ENCODE assay signal across 8 cellular contexts in the genomic region with DNA sequence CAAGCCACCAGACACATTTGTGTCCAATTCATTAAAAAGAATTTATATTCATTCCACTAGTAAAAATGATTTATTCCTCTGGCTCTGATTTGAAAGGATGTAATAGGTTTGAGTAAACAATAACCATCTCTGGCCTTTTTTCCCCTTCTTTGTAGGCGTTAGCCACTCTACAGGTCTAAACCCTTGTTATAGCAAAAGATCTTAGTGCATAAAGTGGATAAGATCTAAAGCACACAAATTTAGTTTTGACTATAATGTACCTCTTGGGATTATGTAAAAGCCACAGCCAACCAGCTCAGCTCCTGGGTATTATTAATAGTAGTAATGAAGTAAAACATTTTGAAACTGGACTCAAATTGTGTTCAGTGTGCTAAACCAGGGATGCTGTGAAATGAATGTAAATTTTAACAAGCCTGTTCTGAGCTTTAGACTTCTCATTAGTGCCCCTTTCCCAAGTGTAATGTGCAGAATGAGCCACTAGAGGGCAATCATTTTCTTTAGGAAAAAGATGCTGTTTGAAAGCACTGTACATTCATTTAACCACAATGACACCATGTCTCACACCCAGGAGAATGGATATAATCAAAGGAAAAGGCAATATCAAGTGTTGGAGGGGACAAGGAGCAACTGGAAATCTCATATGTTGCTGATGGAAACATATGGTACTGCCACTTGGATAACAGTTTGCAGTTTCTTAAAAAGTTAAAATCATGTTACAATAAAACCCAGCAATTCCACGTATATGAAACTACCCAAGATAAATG.
A peak's percentile ranks its signal among the peaks of the same experiment; 100 is the strongest.
DNase-seq lines count a peak whose midpoint lies in the region; ATAC-seq, FAIRE-seq and TF ChIP-seq lines count a peak whose summit lies in the region.

No MANE protein-coding gene starts in this region.

- peak; percentile 71 for TF ChIP-seq CTCF in AG04449 (IDR thresholded peaks at IDR 0.05; ENCODE audit: insufficient read depth, low read length, missing control alignments)
- peak; percentile 86 for TF ChIP-seq CTCF in GM12873 (IDR thresholded peaks at IDR 0.05; ENCODE audit: insufficient read depth, low read depth, low read length, missing control alignments)
- TF ChIP-seq CTCF in H1 (IDR thresholded peaks at IDR 0.05; ENCODE audit: control extremely low read depth in 1 of 3, insufficient read depth in 1 of 3, low read depth in 1 of 3, low read length in 3 of 3) = peak in 2 of 3 experiments; percentile 60 to 82; a peak in 2 of 4 replicates

- H3K9me3 ChIP-seq in H1 (ENCODE audit: insufficient read depth in 2 of 2, low read depth in 1 of 2, low read length in 1 of 2) (no peaks in the 10 kb centered on the region), mesenchymal stem cell (ENCODE audit: control insufficient read depth, low read length) (no peaks in the 10 kb centered on the region)

- H3K9ac ChIP-seq in H1 (replicated peaks in 1 of 4; ENCODE audit: extremely low read depth in 1 of 4, low read depth in 3 of 4, low read length in 3 of 4) (no peak overlapping the region), mesenchymal stem cell (ENCODE audit: low read length) (no peak overlapping the region)

- H3K23ac ChIP-seq in H1 (ENCODE audit: insufficient read length) (no peak overlapping the region), mesenchymal stem cell (ENCODE audit: low read length in 2 of 2) (no peak overlapping the region)

- ATAC-seq in HG02885 (IDR thresholded peaks at IDR 0.05; ENCODE audit: poor library complexity, unreplicated experiment) = peak; percentile 68

- no peaks in the 10 kb centered on the region for H3K79me2 ChIP-seq in H1 (ENCODE audit: control insufficient read depth in 1 of 2, insufficient read depth in 2 of 2, low read length in 2 of 2)

- no peak for TF ChIP-seq POLR2A in H1 (IDR thresholded peaks at IDR 0.05; ENCODE audit: control extremely low read depth in 1 of 2, low read depth in 2 of 2, low read length in 2 of 2)

- no peaks in the 10 kb centered on the region for H3K36me3 ChIP-seq in H1 (ENCODE audit: control insufficient read depth in 2 of 4, insufficient read depth in 4 of 4, low read length in 3 of 4)
- H3K36me3 ChIP-seq in mesenchymal stem cell (ENCODE audit: control insufficient read depth in 1 of 2, insufficient read depth in 2 of 2, low read depth in 1 of 2, low read length in 2 of 2) = peaks cover 0 to 5% of the 10 kb centered on the region in 2 experiments

- H4K8ac ChIP-seq in H1 (ENCODE audit: extremely low read depth, insufficient read depth, low read length) = no peak overlapping the region
- no peak overlapping the region for H4K8ac ChIP-seq in mesenchymal stem cell (ENCODE audit: low read length)

- H3K23me2 ChIP-seq in H1 (ENCODE audit: low read depth, low read length) = no peaks in the 10 kb centered on the region

- no peak overlapping the region for H4K91ac ChIP-seq in H1 (replicated peaks; ENCODE audit: insufficient read length, low read length)
- H4K91ac ChIP-seq in mesenchymal stem cell (ENCODE audit: low read length) = no peak overlapping the region

- H2BK120ac ChIP-seq in H1 (replicated peaks; ENCODE audit: low read depth, low read length) (no peak overlapping the region), mesenchymal stem cell (ENCODE audit: low read depth, low read length) (no peak overlapping the region)

- FAIRE-seq in TTC549 (lab: Jason Lieb, UNC) (peak; percentile 83), H1 (lab: Jason Lieb, UNC) (peak; percentile 99)

- POLR2A ChIA-PET in AG04449 (lab: Yijun Ruan, JAX) (no interaction called here), H1 (lab: Charles Lee; ENCODE audit: partially characterized antibody) (interaction anchor here (0.6 to 1.3 kb wide), 4 partner anchors 12 to 141 kb away, joined by 3 to 5 read pairs (median 3); a partner anchor contains a TSS)

- CTCF ChIA-PET in AG04449 (lab: Yijun Ruan, JAX) = interaction anchor here (0.5 to 5.3 kb wide), 42 partner anchors 9 to 317 kb away, joined by 3 to 124 read pairs (median 4); a partner anchor contains a TSS
- CTCF ChIA-PET in H1 (lab: Charles Lee; ENCODE audit: partially characterized antibody) = interaction anchor here (0.6 to 3.5 kb wide), 52 partner anchors 10 to 864 kb away, joined by 3 to 40 read pairs (median 4); a partner anchor contains a TSS

- 47% methylated on average over 2 of the region's 2 CpGs; no CpG with 5 or more reads in 1 of the 2 experiments for WGBS in H1 (ENCODE audit: extremely low coverage in 1 of 2, insufficient coverage in 1 of 2, insufficient read length in 1 of 2, insufficient replicate concordance in 2 of 2, low coverage in 1 of 2, low lambda C conversion rate in 2 of 2, missing lambda C conversion rate in 1 of 2), 2 experiments
- no CpG with 5 or more reads among the region's 2 CpGs for WGBS in mesenchymal stem cell

- H3K4me1 ChIP-seq in H1 (replicated peaks in 1 of 4; ENCODE audit: control insufficient read depth in 3 of 4, insufficient read depth in 4 of 4, low read length in 3 of 4) (peaks cover 0 to 3% (median 1%) of the 10 kb centered on the region in 4 experiments; a peak in 2 of 7 replicates), mesenchymal stem cell (ENCODE audit: control insufficient read depth, insufficient read depth, low read depth, low read length) (no peaks in the 10 kb centered on the region)

- peak; percentile 81 for TF ChIP-seq RAD21 in H1 (IDR thresholded peaks at IDR 0.05 in 1 of 2, conservative IDR thresholded peaks at IDR 0.05 in 1 of 2; ENCODE audit: low read depth in 2 of 2, low read length in 2 of 2)

- H2BK20ac ChIP-seq in H1 (ENCODE audit: low read length) = no peak overlapping the region

- H2AFZ ChIP-seq in H1 (ENCODE audit: low read length) = no peak overlapping the region
- H2AFZ ChIP-seq in mesenchymal stem cell (ENCODE audit: low read depth, low read length) = no peak overlapping the region

- no peak overlapping the region for H4K5ac ChIP-seq in H1 (ENCODE audit: insufficient read length, low read depth, low read length)

- no peak for TF ChIP-seq EP300 in H1 (IDR thresholded peaks at IDR 0.05; ENCODE audit: borderline replicate concordance in 1 of 2, low read depth in 2 of 2, low read length in 2 of 2)

- H3K79me1 ChIP-seq in H1 (ENCODE audit: low read depth, low read length) (no peaks in the 10 kb centered on the region), mesenchymal stem cell (replicated peaks; ENCODE audit: low read length, poor library complexity, severe bottlenecking) (no peaks in the 10 kb centered on the region)

- H3K27ac ChIP-seq in H1 (ENCODE audit: low read depth, low read length) (no peak overlapping the region), mesenchymal stem cell (ENCODE audit: low read length, poor library complexity, severe bottlenecking) (no peak overlapping the region)

- no peak overlapping the region for H2AK5ac ChIP-seq in H1 (ENCODE audit: low read depth, low read length)
- H2AK5ac ChIP-seq in mesenchymal stem cell (ENCODE audit: low read length, severe bottlenecking) = no peak overlapping the region

- no peaks in the 10 kb centered on the region for H3K27me3 ChIP-seq in H1 (replicated peaks in 1 of 4; ENCODE audit: control insufficient read depth in 3 of 4, extremely low read depth in 1 of 4, insufficient read depth in 3 of 4, low read length in 3 of 4)
- H3K27me3 ChIP-seq in mesenchymal stem cell (ENCODE audit: control insufficient read depth in 1 of 2, insufficient read depth in 1 of 2, low read length in 2 of 2) = no peaks in the 10 kb centered on the region

- H2BK12ac ChIP-seq in H1 (ENCODE audit: low read depth, low read length) (no peak overlapping the region), mesenchymal stem cell (ENCODE audit: low read length in 2 of 2) (no peak overlapping the region)

- H2BK15ac ChIP-seq in H1 (ENCODE audit: low read length) (no peak overlapping the region), mesenchymal stem cell (ENCODE audit: low read depth, poor library complexity, severe bottlenecking) (no peak overlapping the region)

- no peak overlapping the region for H3K56ac ChIP-seq in H1 (replicated peaks; ENCODE audit: insufficient read length, low read depth, low read length)

- H3K4me2 ChIP-seq in H1 (ENCODE audit: insufficient read depth in 1 of 2, low read depth in 2 of 2, low read length in 2 of 2) (no peak overlapping the region), mesenchymal stem cell (ENCODE audit: low read length, poor library complexity, severe bottlenecking) (no peak overlapping the region)

- H3K4ac ChIP-seq in H1 (replicated peaks; ENCODE audit: insufficient read length, low read depth, low read length) (no peak overlapping the region), mesenchymal stem cell (ENCODE audit: low read depth in 1 of 2, low read length in 2 of 2) (no peak overlapping the region)

- no peaks in the 10 kb centered on the region for H4K20me1 ChIP-seq in H1 (replicated peaks in 1 of 2; ENCODE audit: control insufficient read depth in 1 of 2, insufficient read depth in 2 of 2, low read length in 2 of 2)

- H3K14ac ChIP-seq in H1 (ENCODE audit: insufficient read length) = no peak overlapping the region
- no peak overlapping the region for H3K14ac ChIP-seq in mesenchymal stem cell (ENCODE audit: low read length in 2 of 2)

- H3K18ac ChIP-seq in H1 (ENCODE audit: extremely low read depth, low read length) = no peak overlapping the region
- H3K18ac ChIP-seq in mesenchymal stem cell (ENCODE audit: low read depth in 1 of 2, low read length in 2 of 2) = no peak overlapping the region

- no peak overlapping the region for H3K4me3 ChIP-seq in AG04449 (ENCODE audit: low read depth, low read length)
- H3K4me3 ChIP-seq in H1 (ENCODE audit: extremely low read depth in 1 of 4, insufficient read depth in 2 of 4, low read depth in 3 of 4, low read length in 4 of 4) = no peak overlapping the region
- no peak overlapping the region for H3K4me3 ChIP-seq in mesenchymal stem cell (ENCODE audit: insufficient read depth in 1 of 2, low read depth in 1 of 2, low read length in 2 of 2)

- DNase-seq in AG04449 (ENCODE audit: low read depth, low spot score) (peak; percentile 38), NCI-H2081 treated with DMSO at 0.1 percent for 48 hours (lab: John Stamatoyannopoulos, UW) (peak; percentile 37), H1 (ENCODE audit: low read depth in 1 of 2, low spot score in 2 of 2) (peak in 1 of 2 experiments; percentile 64), mesenchymal stem cell (peak; percentile 82), superior temporal gyrus (ENCODE audit: extremely low spot score) (peak; percentile 97)

- H2BK5ac ChIP-seq in H1 (ENCODE audit: low read depth, low read length) = no peak overlapping the region
- no peak overlapping the region for H2BK5ac ChIP-seq in mesenchymal stem cell (ENCODE audit: low read depth, low read length, poor library complexity, severe bottlenecking)

TF ChIP-seq in H1, 55 proteins besides CTCF, POLR2A, EP300 and RAD21 (continues in another document):
- TF ChIP-seq BCL11A (IDR thresholded peaks at IDR 0.05; ENCODE audit: low read depth in 2 of 2, low read length in 2 of 2) (no peak), KDM5A (IDR thresholded peaks at IDR 0.05; ENCODE audit: low read length) (no peak), POU5F1 (IDR thresholded peaks at IDR 0.05; ENCODE audit: low read depth, low read length) (no peak), HDAC6 (IDR thresholded peaks at IDR 0.05; ENCODE audit: low read depth, low read length) (no peak), HDAC2 (IDR thresholded peaks at IDR 0.05; ENCODE audit: borderline replicate concordance in 1 of 2, low read depth in 2 of 2, low read length in 2 of 2) (no peak), KDM4A (IDR thresholded peaks at IDR 0.05; ENCODE audit: low read depth, low read length, severe bottlenecking) (no peak), ZNF274 (IDR thresholded peaks at IDR 0.05; ENCODE audit: borderline replicate concordance, extremely low read depth, low read length) (no peak)
